ENCODE assay signal across 8 cellular contexts in the genomic region with DNA sequence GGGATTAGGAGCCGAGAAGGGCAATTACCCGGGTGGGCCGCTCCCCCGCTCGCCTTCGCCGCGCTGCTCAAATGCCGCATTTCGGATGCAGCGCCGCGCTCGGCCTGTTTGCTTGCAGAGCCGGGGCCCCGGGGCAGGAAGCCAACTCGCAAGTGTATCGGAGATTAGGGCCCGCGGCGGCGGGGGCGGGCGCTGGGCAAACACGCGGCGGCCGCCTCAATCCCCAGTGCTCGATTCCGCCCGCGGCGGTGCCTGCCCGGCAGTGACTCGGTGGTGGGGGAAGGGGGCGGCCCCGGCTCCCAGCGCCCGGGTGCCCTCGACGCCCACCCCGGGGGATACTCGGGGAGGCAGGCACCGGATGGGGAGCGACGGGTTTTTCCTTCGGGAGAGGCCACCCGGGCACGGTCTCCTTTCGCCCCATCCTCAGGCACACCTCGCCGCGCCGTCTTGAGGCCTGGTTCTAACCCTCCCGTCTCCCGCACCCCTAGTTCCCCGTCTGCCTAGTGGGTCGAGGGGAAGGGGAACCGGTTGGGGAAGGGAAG. TPM values are rescaled to one million over a fixed set of nuclear protein-coding genes. Genes with fewer than 3 reads are reported as not detected.
A peak's percentile ranks its signal among the peaks of the same experiment; 100 is the strongest.
DNase-seq lines count a peak whose midpoint lies in the region; ATAC-seq and TF ChIP-seq lines count a peak whose summit lies in the region.

No MANE protein-coding gene starts in this region.

- H3K9me3 ChIP-seq in A673 (ENCODE audit: low read depth, low read length, poor library complexity, severe bottlenecking), result no peaks in the 10 kb centered on the region

- peak; percentile 88 for DNase-seq in A673 (ENCODE audit: low spot score)
- DNase-seq in OCI-M2 (lab: John Stamatoyannopoulos, UW; ENCODE audit: unreplicated experiment), result peak; percentile 50
- peak; percentile 62 for DNase-seq in activated T-helper 2 cell treated with anti-CD3 and anti-CD28 coated beads, Interferon-gamma antibody, Interleukin-2, Interleukin-4, amounts not matched to agents 10 μg/mL and 5 μg/mL and 100 μg/mL, durations not matched to agents 14 hours and 24 hours and 36 hours (ENCODE audit: low spot score)
- peak; percentile 63 for DNase-seq in fibroblast of pulmonary artery (ENCODE audit: low read depth)
- peak; percentile 64 for DNase-seq in natural killer cell
- DNase-seq in stimulated activated naive CD4-positive, alpha-beta T cell (lab: John Stamatoyannopoulos, UW), result peak; percentile 27 to 71 (median 52)
- no peak for DNase-seq in GM19238 (ENCODE audit: insufficient read length, low spot score)

- no TSS peak for BruUV-seq in A673 (replicated peaks; lab: Mats Ljungman, UMichigan)

- H3K4me1 ChIP-seq in A673 (ENCODE audit: insufficient read depth, low read length, poor library complexity, severe bottlenecking), result peaks cover 18% of the 10 kb centered on the region

- H3K9me3 Mint-ChIP-seq in activated T-helper 2 cell treated with anti-CD3 and anti-CD28 coated beads, Interferon-gamma antibody, Interleukin-2, Interleukin-4, amounts not matched to agents 10 μg/mL and 5 μg/mL and 100 μg/mL, durations not matched to agents 14 hours and 24 hours and 36 hours, result no peaks in the 10 kb centered on the region
- H3K9me3 Mint-ChIP-seq in natural killer cell, result no peaks in the 10 kb centered on the region

- H3K27me3 Mint-ChIP-seq in activated T-helper 2 cell treated with anti-CD3 and anti-CD28 coated beads, Interferon-gamma antibody, Interleukin-2, Interleukin-4, amounts not matched to agents 10 μg/mL and 5 μg/mL and 100 μg/mL, durations not matched to agents 14 hours and 24 hours and 36 hours (ENCODE audit: low read depth), result peaks cover 54% of the 10 kb centered on the region
- peaks cover 14 to 15% of the 10 kb centered on the region in 2 donors for H3K27me3 Mint-ChIP-seq in natural killer cell (ENCODE audit: low read depth in 2 of 2)

- intact Hi-C loops in A673 (cut with micrococcal nuclease; ENCODE audit: unreplicated experiment), result loop anchor here (5.0 kb wide), 2 partner anchors 88 to 283 kb away; no protein-coding TSS in a partner anchor
- intact Hi-C loops in activated T-helper 2 cell treated with anti-CD3 and anti-CD28 coated beads, Interferon-gamma antibody, Interleukin-2, Interleukin-4, amounts not matched to agents 10 μg/mL and 5 μg/mL and 100 μg/mL, durations not matched to agents 14 hours and 24 hours and 36 hours (cut with micrococcal nuclease), result loop anchor here (1.0 kb wide), 1 partner anchor 62 kb away; no protein-coding TSS in a partner anchor
- intact Hi-C loops in natural killer cell (cut with micrococcal nuclease), result loop anchor here (2.0 to 5.0 kb wide), 2 partner anchors 61 to 103 kb away; a partner anchor contains a TSS

- H3K4me3 ChIP-seq in A673 (ENCODE audit: low read depth, low read length, poor library complexity, severe bottlenecking) (peak overlapping the region; percentile 36), fibroblast of pulmonary artery (replicated peaks; ENCODE audit: low read depth, low read length) (peak overlapping the region; percentile 28)

- no peak overlapping the region for H3K27ac ChIP-seq in A673 (ENCODE audit: low read depth, low read length, poor library complexity, severe bottlenecking)

- CTCF ChIA-PET in A673 (lab: Charles Lee), result interaction anchor here (0.5 to 1.9 kb wide), 2 partner anchors 14 to 283 kb away, joined by 4 to 17 read pairs; no protein-coding TSS in a partner anchor

- POLR2A ChIA-PET in A673 (lab: Charles Lee; ENCODE audit: low non-redundant PET), result interaction anchor here (0.5 kb wide), 1 partner anchor 45 kb away, joined by 3 read pairs; no protein-coding TSS in a partner anchor

- no peaks in the 10 kb centered on the region for H3K36me3 Mint-ChIP-seq in activated T-helper 2 cell treated with anti-CD3 and anti-CD28 coated beads, Interferon-gamma antibody, Interleukin-2, Interleukin-4, amounts not matched to agents 10 μg/mL and 5 μg/mL and 100 μg/mL, durations not matched to agents 14 hours and 24 hours and 36 hours (ENCODE audit: low read depth)
- no peaks in the 10 kb centered on the region for H3K36me3 Mint-ChIP-seq in natural killer cell

- ATAC-seq in GM19023 (IDR thresholded peaks at IDR 0.05; ENCODE audit: unreplicated experiment) (peak; percentile 38), natural killer cell (peak; percentile 58 to 68 (median 58))

- H3K27me3 ChIP-seq in A673 (replicated peaks; ENCODE audit: insufficient read depth, low read depth, low read length, poor library complexity), result no peaks in the 10 kb centered on the region

- H3K4me1 Mint-ChIP-seq in activated T-helper 2 cell treated with anti-CD3 and anti-CD28 coated beads, Interferon-gamma antibody, Interleukin-2, Interleukin-4, amounts not matched to agents 10 μg/mL and 5 μg/mL and 100 μg/mL, durations not matched to agents 14 hours and 24 hours and 36 hours (ENCODE audit: low read depth), result peaks cover 17% of the 10 kb centered on the region
- H3K4me1 Mint-ChIP-seq in natural killer cell, result peaks cover 7 to 26% of the 10 kb centered on the region in 2 donors

- TF ChIP-seq CTCF in A673 (conservative IDR thresholded peaks at IDR 0.05; ENCODE audit: low read depth, low read length) (0 out of 2 replicates have a peak, but pooled peaks have one; percentile 19), fibroblast of pulmonary artery (IDR thresholded peaks at IDR 0.05; ENCODE audit: low read length, missing control alignments) (no peak), natural killer cell (IDR thresholded peaks at IDR 0.05) (no peak)

- no peak overlapping the region for H3K27ac Mint-ChIP-seq in activated T-helper 2 cell treated with anti-CD3 and anti-CD28 coated beads, Interferon-gamma antibody, Interleukin-2, Interleukin-4, amounts not matched to agents 10 μg/mL and 5 μg/mL and 100 μg/mL, durations not matched to agents 14 hours and 24 hours and 36 hours
- peak overlapping the region in 1 of 2 donors; percentile 84 for H3K27ac Mint-ChIP-seq in natural killer cell

- no peaks in the 10 kb centered on the region for H3K36me3 ChIP-seq in A673 (ENCODE audit: insufficient read depth, low read length, poor library complexity, severe bottlenecking)

- H3K4me3 Mint-ChIP-seq in activated T-helper 2 cell treated with anti-CD3 and anti-CD28 coated beads, Interferon-gamma antibody, Interleukin-2, Interleukin-4, amounts not matched to agents 10 μg/mL and 5 μg/mL and 100 μg/mL, durations not matched to agents 14 hours and 24 hours and 36 hours (ENCODE audit: low read depth), result no peak overlapping the region
- H3K4me3 Mint-ChIP-seq in natural killer cell, result peak overlapping the region; percentile 94

RNA-seq across cellular contexts. Expression of a gene that starts 26.6 kb away (rescaled TPM):
- total RNA-seq in A673 (2021) (0.11 and 0.41 TPM in 2 replicates), natural killer cell (not detected)
- total RNA-seq in activated T-helper 2 cell treated with anti-CD3 and anti-CD28 coated beads, Interferon-gamma antibody, Interleukin-2, Interleukin-4, amounts not matched to agents 10 μg/mL and 5 μg/mL and 100 μg/mL, durations not matched to agents 14 hours and 24 hours and 36 hours, result not detected in 2 replicates

RNA-seq across cellular contexts. Expression of a gene that starts 38.3 kb away (rescaled TPM):
- total RNA-seq in A673 (2021), result 54.5 and 57.3 TPM in 2 replicates
- total RNA-seq in activated T-helper 2 cell treated with anti-CD3 and anti-CD28 coated beads, Interferon-gamma antibody, Interleukin-2, Interleukin-4, amounts not matched to agents 10 μg/mL and 5 μg/mL and 100 μg/mL, durations not matched to agents 14 hours and 24 hours and 36 hours, result 48.7 and 51.4 TPM in 2 replicates
- total RNA-seq in natural killer cell, result 10 to 100 TPM; 12.2 to 25.3 (median 12.2) TPM

RNA-seq across cellular contexts. Expression of a gene that starts 57.3 kb away (rescaled TPM):
- total RNA-seq in A673 (2021) (17.7 and 20.0 TPM in 2 replicates), natural killer cell (1 to 10 TPM; 8.3 to 9.7 (median 9.1) TPM)
- 10.5 and 11.4 TPM in 2 replicates for total RNA-seq in activated T-helper 2 cell treated with anti-CD3 and anti-CD28 coated beads, Interferon-gamma antibody, Interleukin-2, Interleukin-4, amounts not matched to agents 10 μg/mL and 5 μg/mL and 100 μg/mL, durations not matched to agents 14 hours and 24 hours and 36 hours

RNA-seq across cellular contexts. Expression of a gene that starts 58.4 kb away (rescaled TPM):
- total RNA-seq in A673 (2021) (627 and 648 TPM in 2 replicates), natural killer cell (100 to 1,000 TPM in 2 of 3 donors, 10 to 100 TPM in 1; 82.3 to 114 (median 112) TPM)
- total RNA-seq in activated T-helper 2 cell treated with anti-CD3 and anti-CD28 coated beads, Interferon-gamma antibody, Interleukin-2, Interleukin-4, amounts not matched to agents 10 μg/mL and 5 μg/mL and 100 μg/mL, durations not matched to agents 14 hours and 24 hours and 36 hours, result 562 and 584 TPM in 2 replicates
